In genomic region chr14:19796520-19797108, GRCh38 we compare ENCODE assay signal across 10 cellular contexts. TPM values are rescaled to one million over a fixed set of nuclear protein-coding genes. Genes with fewer than 3 reads are reported as not detected.
"Had no signal": no experiment of that assay in that cellular context is flagged by ENCODE, and none has a peak within 500 bp of the region (broad histone marks: within the 10 kb centered on the region; RNA-seq: fewer than 3 reads in every experiment).

No MANE protein-coding gene starts in this region.

RNA-seq across cellular contexts. Expression of gene OR4N2, which starts 7.0 kb away (rescaled TPM):
- total RNA-seq: activated CD4-positive, alpha-beta memory T cell treated with anti-CD3 and anti-CD28 coated beads, Interleukin-2, amount 10 ng/mL, durations not matched to agents 7 days and 5 days; activated CD4-positive, alpha-beta T cell treated with anti-CD3 and anti-CD28 coated beads for 36 hours; activated CD8-positive, alpha-beta memory T cell treated with anti-CD3 and anti-CD28 coated beads for 36 hours; activated naive CD8-positive, alpha-beta T cell treated with anti-CD3 and anti-CD28 coated beads for 36 hours; activated T-helper 17 cell treated with anti-CD3 and anti-CD28 coated beads, Interleukin-2, amount 50 U/mL, for 72 hours; cardiac muscle cell; LHCN-M2; Peyer's patch; T-helper 2 cell treated with Interferon-gamma antibody and Interleukin-4, amounts not matched to agents 100 ng/mL and 5 ng/mL, for 36 hours had no signal
- polyA plus RNA-seq: adipose tissue, cardiac muscle cell had no signal

RNA-seq across cellular contexts. Expression of gene OR4M1, which starts 23.3 kb away (rescaled TPM):
- total RNA-seq: activated CD4-positive, alpha-beta memory T cell treated with anti-CD3 and anti-CD28 coated beads, Interleukin-2, amount 10 ng/mL, durations not matched to agents 7 days and 5 days; activated CD4-positive, alpha-beta T cell treated with anti-CD3 and anti-CD28 coated beads for 36 hours; activated CD8-positive, alpha-beta memory T cell treated with anti-CD3 and anti-CD28 coated beads for 36 hours; activated naive CD8-positive, alpha-beta T cell treated with anti-CD3 and anti-CD28 coated beads for 36 hours; activated T-helper 17 cell treated with anti-CD3 and anti-CD28 coated beads, Interleukin-2, amount 50 U/mL, for 72 hours; cardiac muscle cell; LHCN-M2; Peyer's patch; T-helper 2 cell treated with Interferon-gamma antibody and Interleukin-4, amounts not matched to agents 100 ng/mL and 5 ng/mL, for 36 hours had no signal
- polyA plus RNA-seq: adipose tissue, cardiac muscle cell had no signal

RNA-seq across cellular contexts. Expression of gene OR4Q3, which starts 53.2 kb away (rescaled TPM):
- total RNA-seq: activated CD4-positive, alpha-beta memory T cell treated with anti-CD3 and anti-CD28 coated beads, Interleukin-2, amount 10 ng/mL, durations not matched to agents 7 days and 5 days; activated CD4-positive, alpha-beta T cell treated with anti-CD3 and anti-CD28 coated beads for 36 hours; activated CD8-positive, alpha-beta memory T cell treated with anti-CD3 and anti-CD28 coated beads for 36 hours; activated naive CD8-positive, alpha-beta T cell treated with anti-CD3 and anti-CD28 coated beads for 36 hours; activated T-helper 17 cell treated with anti-CD3 and anti-CD28 coated beads, Interleukin-2, amount 50 U/mL, for 72 hours; cardiac muscle cell; LHCN-M2; Peyer's patch; T-helper 2 cell treated with Interferon-gamma antibody and Interleukin-4, amounts not matched to agents 100 ng/mL and 5 ng/mL, for 36 hours had no signal
- polyA plus RNA-seq: adipose tissue, cardiac muscle cell had no signal
